ENCODE assay signal across 1 cellular context in genomic region chr16:3457434-3458252, GRCh38.
TF ChIP-seq lines count a peak whose summit lies in the region.

No MANE protein-coding gene starts in this region.

TF ChIP-seq in WTC11, 78 proteins besides CTCF, POLR2A, EP300 and RAD21 (continued from another document):
- TF ChIP-seq ZBTB43 (CRISPR knock-in tag; IDR thresholded peaks at IDR 0.05) (0 out of 2 replicates have a peak, but pooled peaks have one; percentile 52), FOXJ3 (CRISPR knock-in tag; IDR thresholded peaks at IDR 0.05; ENCODE audit: borderline replicate concordance) (no peak), ZNF232 (CRISPR knock-in tag; IDR thresholded peaks at IDR 0.05) (peak; percentile 79; the same call in 1 of the 2 replicates), AFF4 (CRISPR knock-in tag; IDR thresholded peaks at IDR 0.05; ENCODE audit: borderline replicate concordance) (no peak), USF1 (CRISPR knock-in tag; IDR thresholded peaks at IDR 0.05) (peak; percentile 89), NFYB (CRISPR knock-in tag; conservative IDR thresholded peaks at IDR 0.05; ENCODE audit: low read depth) (peak; percentile 82), CREM (CRISPR knock-in tag; IDR thresholded peaks at IDR 0.05) (peak; percentile 49; the same call in 1 of the 2 replicates), ETV6 (CRISPR knock-in tag; IDR thresholded peaks at IDR 0.05) (peak; percentile 55; the same call in 1 of the 2 replicates), MAX (CRISPR knock-in tag; IDR thresholded peaks at IDR 0.05) (peak; percentile 90), SMAD3 (CRISPR knock-in tag; IDR thresholded peaks at IDR 0.05; ENCODE audit: borderline replicate concordance) (0 out of 2 replicates have a peak, but pooled peaks have one; percentile 37), TEAD4 (CRISPR knock-in tag; IDR thresholded peaks at IDR 0.05) (peak; percentile 12; the same call in 1 of the 2 replicates), FOXP1 (CRISPR knock-in tag; IDR thresholded peaks at IDR 0.05; ENCODE audit: borderline replicate concordance) (peak; percentile 88), ZNF317 (CRISPR knock-in tag; IDR thresholded peaks at IDR 0.05; ENCODE audit: borderline replicate concordance, low read depth) (peak; percentile 38; the same call in 1 of the 2 replicates)
- TF ChIP-seq, protein P1, sequence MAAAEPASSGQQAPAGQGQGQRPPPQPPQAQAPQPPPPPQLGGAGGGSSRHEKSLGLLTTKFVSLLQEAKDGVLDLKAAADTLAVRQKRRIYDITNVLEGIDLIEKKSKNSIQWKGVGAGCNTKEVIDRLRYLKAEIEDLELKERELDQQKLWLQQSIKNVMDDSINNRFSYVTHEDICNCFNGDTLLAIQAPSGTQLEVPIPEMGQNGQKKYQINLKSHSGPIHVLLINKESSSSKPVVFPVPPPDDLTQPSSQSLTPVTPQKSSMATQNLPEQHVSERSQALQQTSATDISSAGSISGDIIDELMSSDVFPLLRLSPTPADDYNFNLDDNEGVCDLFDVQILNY (CRISPR knock-in tag; IDR thresholded peaks at IDR 0.05): no peak; the same call in none of the 2 replicates
- TF ChIP-seq, protein P2, sequence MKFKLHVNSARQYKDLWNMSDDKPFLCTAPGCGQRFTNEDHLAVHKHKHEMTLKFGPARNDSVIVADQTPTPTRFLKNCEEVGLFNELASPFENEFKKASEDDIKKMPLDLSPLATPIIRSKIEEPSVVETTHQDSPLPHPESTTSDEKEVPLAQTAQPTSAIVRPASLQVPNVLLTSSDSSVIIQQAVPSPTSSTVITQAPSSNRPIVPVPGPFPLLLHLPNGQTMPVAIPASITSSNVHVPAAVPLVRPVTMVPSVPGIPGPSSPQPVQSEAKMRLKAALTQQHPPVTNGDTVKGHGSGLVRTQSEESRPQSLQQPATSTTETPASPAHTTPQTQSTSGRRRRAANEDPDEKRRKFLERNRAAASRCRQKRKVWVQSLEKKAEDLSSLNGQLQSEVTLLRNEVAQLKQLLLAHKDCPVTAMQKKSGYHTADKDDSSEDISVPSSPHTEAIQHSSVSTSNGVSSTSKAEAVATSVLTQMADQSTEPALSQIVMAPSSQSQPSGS (CRISPR knock-in tag; IDR thresholded peaks at IDR 0.05; ENCODE audit: borderline replicate concordance, low read depth): peak; percentile 62; the same call in 1 of the 2 replicates
- TF ChIP-seq, protein P3, sequence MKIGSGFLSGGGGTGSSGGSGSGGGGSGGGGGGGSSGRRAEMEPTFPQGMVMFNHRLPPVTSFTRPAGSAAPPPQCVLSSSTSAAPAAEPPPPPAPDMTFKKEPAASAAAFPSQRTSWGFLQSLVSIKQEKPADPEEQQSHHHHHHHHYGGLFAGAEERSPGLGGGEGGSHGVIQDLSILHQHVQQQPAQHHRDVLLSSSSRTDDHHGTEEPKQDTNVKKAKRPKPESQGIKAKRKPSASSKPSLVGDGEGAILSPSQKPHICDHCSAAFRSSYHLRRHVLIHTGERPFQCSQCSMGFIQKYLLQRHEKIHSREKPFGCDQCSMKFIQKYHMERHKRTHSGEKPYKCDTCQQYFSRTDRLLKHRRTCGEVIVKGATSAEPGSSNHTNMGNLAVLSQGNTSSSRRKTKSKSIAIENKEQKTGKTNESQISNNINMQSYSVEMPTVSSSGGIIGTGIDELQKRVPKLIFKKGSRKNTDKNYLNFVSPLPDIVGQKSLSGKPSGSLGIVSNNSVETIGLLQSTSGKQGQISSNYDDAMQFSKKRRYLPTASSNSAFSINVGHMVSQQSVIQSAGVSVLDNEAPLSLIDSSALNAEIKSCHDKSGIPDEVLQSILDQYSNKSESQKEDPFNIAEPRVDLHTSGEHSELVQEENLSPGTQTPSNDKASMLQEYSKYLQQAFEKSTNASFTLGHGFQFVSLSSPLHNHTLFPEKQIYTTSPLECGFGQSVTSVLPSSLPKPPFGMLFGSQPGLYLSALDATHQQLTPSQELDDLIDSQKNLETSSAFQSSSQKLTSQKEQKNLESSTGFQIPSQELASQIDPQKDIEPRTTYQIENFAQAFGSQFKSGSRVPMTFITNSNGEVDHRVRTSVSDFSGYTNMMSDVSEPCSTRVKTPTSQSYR (CRISPR knock-in tag; IDR thresholded peaks at IDR 0.05): peak; percentile 82; the same call in 1 of the 2 replicates
